In the genomic region with DNA sequence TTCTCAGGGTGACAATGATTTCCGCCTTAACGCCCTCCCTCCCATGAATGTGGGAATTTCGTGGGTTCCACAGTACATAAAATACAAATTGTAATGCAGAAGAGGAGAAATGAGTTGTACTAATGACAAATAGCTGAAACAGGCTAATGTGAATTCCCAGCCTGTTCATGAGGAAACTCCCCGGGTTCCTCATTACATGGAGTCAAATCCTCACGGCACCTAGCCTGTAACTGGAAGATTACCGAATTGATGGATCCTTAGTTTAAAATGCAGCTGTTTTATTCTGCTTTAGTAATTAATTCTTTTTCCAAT, we compare ENCODE assay signal across 16 cellular contexts. TPM values are rescaled to one million over a fixed set of nuclear protein-coding genes. Genes with fewer than 3 reads are reported as not detected.
DNase-seq lines count a peak whose midpoint lies in the region; ATAC-seq, FAIRE-seq and TF ChIP-seq lines count a peak whose summit lies in the region.
"Had no signal": no experiment of that assay in that cellular context is flagged by ENCODE, and none has a peak within 500 bp of the region (broad histone marks: within the 10 kb centered on the region; RNA-seq: fewer than 3 reads in every experiment).

No MANE protein-coding gene starts in this region.

- H3K4me3 ChIP-seq in HEK293 (ENCODE audit: low read depth, low read length) (no peak overlapping the region), endocrine pancreas (ENCODE audit: control insufficient read depth, insufficient read depth, low read length) (peak overlapping the region; percentile 44), keratinocyte (ENCODE audit: control insufficient read depth in 2 of 3, extremely low read depth in 1 of 3, insufficient read depth in 2 of 3, low read depth in 1 of 3, low read length in 3 of 3) (peak overlapping the region in 1 of 3 experiments; percentile 11), trophoblast cell (ENCODE audit: low read depth, low read length) (no peak overlapping the region)
- H3K4me3 ChIP-seq: GM23248, MG63, tibial artery had no signal

- no peak overlapping the region for H2BK5ac ChIP-seq in trophoblast cell (ENCODE audit: low read depth, low read length, poor library complexity)

- WGBS in trophoblast cell (ENCODE audit: extremely low coverage, insufficient coverage, insufficient read length): no CpG with 5 or more reads among the region's 6 CpGs

- H4K12ac ChIP-seq in trophoblast cell (ENCODE audit: low read depth, low read length): no peak overlapping the region

- peak overlapping the region; percentile 15 for H2AK5ac ChIP-seq in trophoblast cell (ENCODE audit: low read length)

- no peaks in the 10 kb centered on the region for H3K9me3 ChIP-seq in HEK293 (ENCODE audit: control insufficient read depth, insufficient read depth, low read depth, low read length)
- no peaks in the 10 kb centered on the region for H3K9me3 ChIP-seq in endocrine pancreas (ENCODE audit: control insufficient read depth, low read length)
- no peaks in the 10 kb centered on the region for H3K9me3 ChIP-seq in keratinocyte (ENCODE audit: control insufficient read depth, low read depth, low read length)
- no peaks in the 10 kb centered on the region for H3K9me3 ChIP-seq in trophoblast cell (ENCODE audit: insufficient read depth, low read depth, low read length)
- H3K9me3 ChIP-seq: MG63, tibial artery had no signal

- no peak for FAIRE-seq in keratinocyte (lab: Jason Lieb, UNC)
- FAIRE-seq: HepG2 had no signal

- POLR2A ChIA-PET in HEK293 (lab: Yijun Ruan, JAX): no interaction called here

- no peak for ATAC-seq in GM19467 (IDR thresholded peaks at IDR 0.05; ENCODE audit: unreplicated experiment)
- ATAC-seq: activated CD4-positive, alpha-beta T cell treated with anti-CD3 and anti-CD28 coated beads for 36 hours; HepG2 had no signal

- H3K79me2 ChIP-seq in keratinocyte (ENCODE audit: control insufficient read depth, insufficient read depth, low read length): no peaks in the 10 kb centered on the region
- H3K79me2 ChIP-seq in trophoblast cell (ENCODE audit: control insufficient read depth, insufficient read depth, low read length, poor library complexity): peaks cover 1% of the 10 kb centered on the region

- H2BK120ac ChIP-seq in trophoblast cell (ENCODE audit: insufficient read depth, low read length, poor library complexity): peak overlapping the region; percentile 72

- peak overlapping the region; percentile 67 for H3K4me2 ChIP-seq in keratinocyte (ENCODE audit: control insufficient read depth, extremely low read depth, insufficient read depth, low read depth, low read length)
- no peak overlapping the region for H3K4me2 ChIP-seq in trophoblast cell (ENCODE audit: low read length)

- H3K4me1 ChIP-seq in HEK293 (ENCODE audit: control insufficient read depth, insufficient read depth, low read length) (peaks cover 3% of the 10 kb centered on the region; the same call in 1 of the 2 replicates), endocrine pancreas (ENCODE audit: control insufficient read depth, insufficient read depth, low read length) (peaks cover 32% of the 10 kb centered on the region), keratinocyte (ENCODE audit: control insufficient read depth, extremely low read depth, insufficient read depth, low read length) (peaks cover 37% of the 10 kb centered on the region), trophoblast cell (ENCODE audit: control insufficient read depth in 1 of 2, insufficient read depth in 2 of 2, low read length in 2 of 2) (peaks cover 13 to 16% of the 10 kb centered on the region in 2 experiments)

- no peak for TF ChIP-seq CTCF in HEK293 (tag by site-specific recombination; IDR thresholded peaks at IDR 0.05)
- no peak for TF ChIP-seq CTCF in keratinocyte (optimal IDR thresholded peaks at IDR 0.05 in 1 of 3, IDR thresholded peaks at IDR 0.05 in 1 of 3, conservative IDR thresholded peaks at IDR 0.05 in 1 of 3; ENCODE audit: extremely low read depth in 1 of 3, insufficient read depth in 2 of 3, low read length in 3 of 3)

- no peak overlapping the region for H3K23ac ChIP-seq in trophoblast cell (ENCODE audit: low read length)

- peak overlapping the region; percentile 72 for H4K91ac ChIP-seq in trophoblast cell (ENCODE audit: low read depth, low read length)

- DNase-seq in keratinocyte (ENCODE audit: low read depth, low spot score) (no peak), trophoblast cell (no peak), NCI-H510A treated with DMSO at 0.1 percent for 48 hours (lab: John Stamatoyannopoulos, UW) (no peak), inferior parietal cortex (ENCODE audit: extremely low spot score) (no peak), DMS53 (lab: John Stamatoyannopoulos, UW) (no peak)
- DNase-seq: activated CD4-positive, alpha-beta T cell treated with anti-CD3 and anti-CD28 coated beads for 36 hours; GM23248; MG63; RPMI8226; stimulated activated naive CD4-positive, alpha-beta T cell had no signal

- H3K9me1 ChIP-seq in keratinocyte (ENCODE audit: control insufficient read depth, extremely low read depth, insufficient read depth, low read length): peaks cover 3% of the 10 kb centered on the region

- CTCF ChIA-PET in HEK293 (lab: Yijun Ruan, JAX): no interaction called here

- H3K36me3 ChIP-seq in HEK293 (ENCODE audit: control insufficient read depth in 2 of 2, insufficient read depth in 1 of 2, low read length in 2 of 2): no peaks in the 10 kb centered on the region
- peaks cover 3% of the 10 kb centered on the region for H3K36me3 ChIP-seq in endocrine pancreas (ENCODE audit: control insufficient read depth, insufficient read depth, low read length)
- no peaks in the 10 kb centered on the region for H3K36me3 ChIP-seq in keratinocyte (ENCODE audit: control insufficient read depth in 2 of 2, extremely low read depth in 1 of 2, insufficient read depth in 2 of 2, low read length in 2 of 2)
- H3K36me3 ChIP-seq in trophoblast cell (ENCODE audit: control insufficient read depth in 1 of 2, insufficient read depth in 2 of 2, low read length in 2 of 2): no peaks in the 10 kb centered on the region
- H3K36me3 ChIP-seq: MG63, tibial artery had no signal

- dilution Hi-C loops in keratinocyte (cut with MboI; ENCODE audit: extremely low pct_ligation_motif_present, low sequenced_read_pairs): no loop called here

- no peak overlapping the region for H2AFZ ChIP-seq in keratinocyte (ENCODE audit: control insufficient read depth, low read length)
- H2AFZ ChIP-seq in trophoblast cell (ENCODE audit: insufficient read depth, low read length, poor library complexity): no peak overlapping the region
- H2AFZ ChIP-seq: GM23248 had no signal

- no peak overlapping the region for H3K4ac ChIP-seq in trophoblast cell (ENCODE audit: low read depth, low read length)

- no peaks in the 10 kb centered on the region for H4K20me1 ChIP-seq in keratinocyte (ENCODE audit: control insufficient read depth, extremely low read depth, insufficient read depth, low read length)

- peaks cover 8% of the 10 kb centered on the region for H3K79me1 ChIP-seq in trophoblast cell (ENCODE audit: low read length)

- H3K27ac ChIP-seq in HEK293 (ENCODE audit: extremely low read depth, low read depth, low read length) (peak overlapping the region; percentile 21; the same call in 1 of the 2 replicates), keratinocyte (ENCODE audit: control insufficient read depth, insufficient read depth, low read length) (no peak overlapping the region), trophoblast cell (ENCODE audit: low read depth, low read length) (peak overlapping the region; percentile 42)
- H3K27ac ChIP-seq: C4-2B, GM23248, tibial artery had no signal

- H3K9ac ChIP-seq in endocrine pancreas (ENCODE audit: control insufficient read depth, insufficient read depth, low read length): no peak overlapping the region
- no peak overlapping the region for H3K9ac ChIP-seq in keratinocyte (ENCODE audit: control insufficient read depth, extremely low read depth, insufficient read depth, low read length)
- H3K9ac ChIP-seq in trophoblast cell (ENCODE audit: low read length): no peak overlapping the region
- H3K9ac ChIP-seq: GM23248 had no signal

- peak overlapping the region; percentile 91 for H2BK12ac ChIP-seq in trophoblast cell (ENCODE audit: low read length)

- peak overlapping the region; percentile 80 for H3K14ac ChIP-seq in trophoblast cell (ENCODE audit: low read length)

- H4K8ac ChIP-seq in trophoblast cell (ENCODE audit: low read depth, low read length): peak overlapping the region; percentile 43

- no peaks in the 10 kb centered on the region for H3K27me3 ChIP-seq in endocrine pancreas (ENCODE audit: control insufficient read depth, insufficient read depth, low read length)
- no peaks in the 10 kb centered on the region for H3K27me3 ChIP-seq in keratinocyte (ENCODE audit: control insufficient read depth, extremely low read depth, insufficient read depth, low read length)
- no peaks in the 10 kb centered on the region for H3K27me3 ChIP-seq in trophoblast cell (ENCODE audit: insufficient read depth, low read length)
- H3K27me3 ChIP-seq: MG63, tibial artery had no signal

- H3K18ac ChIP-seq in trophoblast cell (ENCODE audit: low read length): no peak overlapping the region

TF ChIP-seq in HEK293, 187 proteins besides CTCF, POLR2A, EP300 and RAD21 (continues in another document):
- no peak for TF ChIP-seq ZNF169 (tag by site-specific recombination; IDR thresholded peaks at IDR 0.05)
- TF ChIP-seq ZNF48 (tag by site-specific recombination; IDR thresholded peaks at IDR 0.05): no peak
- TF ChIP-seq ZNF585B (tag by site-specific recombination; IDR thresholded peaks at IDR 0.05): no peak
- no peak for TF ChIP-seq ZNF394 (tag by site-specific recombination; IDR thresholded peaks at IDR 0.05; ENCODE audit: borderline replicate concordance)
- no peak for TF ChIP-seq ZNF639 (tag by site-specific recombination; IDR thresholded peaks at IDR 0.05)
- TF ChIP-seq ZNF184 (tag by site-specific recombination; IDR thresholded peaks at IDR 0.05): no peak

RNA-seq across cellular contexts. Expression of gene MEIS2, which starts 43.5 kb away (rescaled TPM):
- 8.3 to 11.4 TPM (median 11.3 TPM) in 3 replicates for polyA plus RNA-seq in keratinocyte
- 6.3 TPM for polyA plus RNA-seq in keratinocyte (2011; ENCODE audit: low read depth)
- 8.9 and 10.4 TPM in 2 replicates for polyA plus RNA-seq in keratinocyte (2011; cell fraction: cytosol; rRNA removed)
- polyA plus RNA-seq in keratinocyte (2011; cell fraction: nucleus; rRNA removed): 21.1 and 29.0 TPM in 2 replicates
- 4.4 and 10.9 TPM in 2 replicates for polyA plus RNA-seq in keratinocyte (2012; ENCODE audit: low replicate concordance)
- 11.2 to 31.2 TPM (median 25.9 TPM) in 3 replicates for polyA minus RNA-seq in keratinocyte
- polyA minus RNA-seq in keratinocyte (2011; cell fraction: cytosol; rRNA and poly(A)+ RNA removed): 3.3 TPM
- polyA minus RNA-seq in keratinocyte (2011; cell fraction: nucleus; rRNA and poly(A)+ RNA removed): 16.4 and 29.4 TPM in 2 replicates
- 12.3 and 13.1 TPM in 2 replicates for polyA plus RNA-seq in trophoblast cell (2013)
